Comparison of ENCODE assay signal across 17 cellular contexts in genomic region chr3:159634414-159634813, GRCh38.
DNase-seq lines count a peak whose midpoint lies in the region; FAIRE-seq and TF ChIP-seq lines count a peak whose summit lies in the region.
"Had no signal": no experiment of that assay in that cellular context is flagged by ENCODE, and none has a peak within 500 bp of the region (broad histone marks: within the 10 kb centered on the region; RNA-seq: fewer than 3 reads in every experiment).

No MANE protein-coding gene starts in this region.

- DNase-seq in DMS53 (lab: John Stamatoyannopoulos, UW), result peak; percentile 16
- no peak for DNase-seq in DMS53 treated with DMSO at 0.1 percent for 48 hours (lab: John Stamatoyannopoulos, UW; ENCODE audit: unreplicated experiment)
- DNase-seq in NCI-H774 (lab: John Stamatoyannopoulos, UW), result peak; percentile 25
- peak; percentile 65 for DNase-seq in bronchial epithelial cell (ENCODE audit: low read depth)
- no peak for DNase-seq in osteocyte (ENCODE audit: extremely low spot score, unreplicated experiment)
- DNase-seq in DMS114 treated with DMSO at 0.1 percent for 48 hours (lab: John Stamatoyannopoulos, UW; ENCODE audit: unreplicated experiment), result no peak
- DNase-seq in SHP77 treated with DMSO at 0.1 percent for 48 hours (lab: John Stamatoyannopoulos, UW), result no peak
- DNase-seq in right atrium auricular region (ENCODE audit: low spot score), result no peak
- DNase-seq: activated CD4-positive, alpha-beta T cell treated with anti-CD3 and anti-CD28 coated beads, Interleukin-2, amount 50 U/mL, for 48 hours; activated effector memory CD4-positive, alpha-beta T cell treated with anti-CD3 and anti-CD28 coated beads, Interleukin-2, amount 50 U/mL, for 16 hours; hippocampal formation; lower lobe of right lung; NCI-H2171 treated with DMSO at 0.1 percent for 48 hours; SHP77; stimulated activated CD4-positive, alpha-beta T cell treated with anti-CD3 and anti-CD28 coated beads, Interleukin-15, amount 100 ng/mL, for 24 hours; tibial artery had no signal

- no peak overlapping the region for H3K4me3 ChIP-seq in bronchial epithelial cell (ENCODE audit: low read depth, low read length)
- H3K4me3 ChIP-seq in right atrium auricular region, result no peak overlapping the region
- H3K4me3 ChIP-seq: lower lobe of right lung, tibial artery had no signal

- H3K27ac Mint-ChIP-seq in osteocyte (ENCODE audit: unreplicated experiment), result peak overlapping the region; percentile 52

- H3K9me3 Mint-ChIP-seq in osteocyte (ENCODE audit: unreplicated experiment), result no peaks in the 10 kb centered on the region

- H3K4me1 ChIP-seq in right atrium auricular region, result no peaks in the 10 kb centered on the region
- H3K4me1 ChIP-seq: lower lobe of right lung had no signal

- no peaks in the 10 kb centered on the region for H3K27me3 Mint-ChIP-seq in osteocyte (ENCODE audit: unreplicated experiment)

- no peak overlapping the region for H3K4me3 Mint-ChIP-seq in osteocyte (ENCODE audit: unreplicated experiment)

- TF ChIP-seq CTCF in bronchial epithelial cell (IDR thresholded peaks at IDR 0.05; ENCODE audit: insufficient read depth, low read length, severe bottlenecking) (no peak), osteocyte (IDR thresholded peaks at IDR 0.05) (no peak), right atrium auricular region (IDR thresholded peaks at IDR 0.05) (no peak)

- no peak overlapping the region for H3K27ac ChIP-seq in right atrium auricular region
- H3K27ac ChIP-seq: 22Rv1, lower lobe of right lung, tibial artery had no signal

- FAIRE-seq in bronchial epithelial cell (lab: Jason Lieb, UNC), result no peak

- no peaks in the 10 kb centered on the region for H3K36me3 Mint-ChIP-seq in osteocyte (ENCODE audit: unreplicated experiment)

- H3K27me3 ChIP-seq in bronchial epithelial cell (ENCODE audit: control insufficient read depth, insufficient read depth, low read length), result no peaks in the 10 kb centered on the region
- H3K27me3 ChIP-seq in right atrium auricular region, result no peaks in the 10 kb centered on the region
- H3K27me3 ChIP-seq: tibial artery had no signal

- H3K9me3 ChIP-seq in right atrium auricular region, result no peaks in the 10 kb centered on the region
- H3K9me3 ChIP-seq: lower lobe of right lung, tibial artery had no signal

- H3K36me3 ChIP-seq in bronchial epithelial cell (ENCODE audit: control insufficient read depth, insufficient read depth, low read length) (no peaks in the 10 kb centered on the region), right atrium auricular region (no peaks in the 10 kb centered on the region)
- H3K36me3 ChIP-seq: lower lobe of right lung, tibial artery had no signal

- peaks cover 60% of the 10 kb centered on the region for H3K4me1 Mint-ChIP-seq in osteocyte (ENCODE audit: unreplicated experiment)

Comparison
In these comparisons a context has a peak if more than half of its experiments do, and no peak if none do; other contexts are left out.
1. DNase-seq: peak in DMS53 (single experiment), NCI-H774 (single experiment) and bronchial epithelial cell (single experiment); none in DMS53 treated with DMSO at 0.1 percent for 48 hours (single experiment), osteocyte (single experiment), DMS114 treated with DMSO at 0.1 percent for 48 hours (single experiment), SHP77 treated with DMSO at 0.1 percent for 48 hours (single experiment) and right atrium auricular region (single experiment).